Comparison of ENCODE assay signal across 20 cellular contexts in the genomic region with DNA sequence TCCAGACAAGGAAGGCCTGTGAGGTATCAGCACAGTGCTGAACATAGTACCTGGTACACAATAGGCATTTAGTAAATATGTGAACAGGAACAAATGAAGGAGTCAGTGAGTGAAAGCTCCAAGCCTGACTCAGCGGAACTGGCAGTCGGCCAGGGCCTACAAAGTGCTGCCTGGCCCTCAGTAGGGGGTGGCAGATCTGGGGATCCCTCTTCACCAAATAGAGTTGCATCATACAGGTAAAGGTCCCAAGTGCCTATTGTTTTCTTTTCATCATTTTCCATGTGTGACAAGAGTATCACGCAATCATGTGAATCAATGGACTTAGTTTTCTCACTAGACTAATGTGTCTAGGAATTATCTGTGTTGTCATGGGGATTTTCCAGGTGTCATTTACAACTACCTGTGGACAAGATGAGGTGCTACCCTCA. TPM values are rescaled to one million over a fixed set of nuclear protein-coding genes. Genes with fewer than 3 reads are reported as not detected.
DNase-seq lines count a peak whose midpoint lies in the region; ATAC-seq and TF ChIP-seq lines count a peak whose summit lies in the region.
"Had no signal": no experiment of that assay in that cellular context is flagged by ENCODE, and none has a peak within 500 bp of the region (broad histone marks: within the 10 kb centered on the region; RNA-seq: fewer than 3 reads in every experiment).

No MANE protein-coding gene starts in this region.

- H3K4me3 ChIP-seq in body of pancreas: no peak overlapping the region
- H3K4me3 ChIP-seq in lower lobe of right lung: no peak overlapping the region
- H3K4me3 ChIP-seq: left ventricle myocardium inferior, vagina had no signal

- H3K36me3 ChIP-seq in body of pancreas (replicated peaks in 1 of 2; ENCODE audit: insufficient read depth in 1 of 2, low read depth in 2 of 2) (no peaks in the 10 kb centered on the region), lower lobe of right lung (no peaks in the 10 kb centered on the region)
- H3K36me3 ChIP-seq: left ventricle myocardium inferior, vagina had no signal

- intact Hi-C loops in body of pancreas (cut with DNase I): no loop called here
- intact Hi-C loops in lower lobe of right lung (cut with DNase I): no loop called here

- H3K4me1 ChIP-seq in body of pancreas (no peaks in the 10 kb centered on the region), lower lobe of right lung (no peaks in the 10 kb centered on the region)
- H3K4me1 ChIP-seq: left ventricle myocardium inferior, vagina had no signal

- in situ Hi-C loops in ACHN (cut with HindIII; ENCODE audit: low pct_ligation_motif_present, low pct_unique_long_range_greater_than_20kb, low sequenced_read_pairs): no loop called here

- DNase-seq in ACHN (peak; percentile 0), HT1080 (ENCODE audit: low read depth) (peak; percentile 38), body of pancreas (peak; percentile 7 to 35 (median 15)), lower lobe of right lung (no peak), HCEC 1CT (no peak), activated gamma-delta T cell treated with Interleukin-2 at 50 U/mL for 16 hours (no peak), OCI-M2 (lab: John Stamatoyannopoulos, UW; ENCODE audit: unreplicated experiment) (no peak), NCI-H1694 treated with DMSO at 0.1 percent for 48 hours (lab: John Stamatoyannopoulos, UW) (no peak)
- DNase-seq: activated CD8-positive, alpha-beta memory T cell treated with anti-CD3 and anti-CD28 coated beads, Interleukin-2, amount 50 U/mL, for 48 hours; left ventricle myocardium inferior; naive thymus-derived CD8-positive, alpha-beta T cell; NCI-H187; RPMI8226; stimulated activated CD4-positive, alpha-beta T cell treated with anti-CD3 and anti-CD28 coated beads, Interleukin-15, amount 100 ng/mL, for 24 hours; stimulated activated naive CD8-positive, alpha-beta T cell treated with anti-CD3 and anti-CD28 coated beads, Interleukin-15, amount 100 ng/mL, for 72 hours; T-cell had no signal

- H3K27me3 ChIP-seq in body of pancreas (no peaks in the 10 kb centered on the region), lower lobe of right lung (ENCODE audit: low read depth) (no peaks in the 10 kb centered on the region)
- H3K27me3 ChIP-seq: vagina had no signal

- H3K9me3 ChIP-seq in body of pancreas (no peaks in the 10 kb centered on the region), lower lobe of right lung (no peaks in the 10 kb centered on the region)
- H3K9me3 ChIP-seq: vagina had no signal

- TF ChIP-seq CTCF in body of pancreas (IDR thresholded peaks at IDR 0.05) (no peak), lower lobe of right lung (IDR thresholded peaks at IDR 0.05) (no peak)

- no peak for ATAC-seq in body of pancreas
- peak; percentile 29 to 50 for ATAC-seq in lower lobe of right lung
- ATAC-seq: activated CD4-positive, CD25-positive, alpha-beta regulatory T cell treated with anti-CD3 and anti-CD28 coated beads, Interleukin-2, amount 50 U/mL, for 24 hours; naive thymus-derived CD8-positive, alpha-beta T cell; stimulated activated naive CD8-positive, alpha-beta T cell treated with anti-CD3 and anti-CD28 coated beads, Interleukin-15, amount 100 ng/mL, for 72 hours; T-cell had no signal

- WGBS in body of pancreas, 2 donors: 54 to 55% methylated on average over 3 of the region's 3 CpGs

- H3K27ac ChIP-seq in body of pancreas (no peak overlapping the region), lower lobe of right lung (no peak overlapping the region)
- H3K27ac ChIP-seq: left ventricle myocardium inferior, vagina had no signal

- no peak for TF ChIP-seq POLR2A in body of pancreas (IDR thresholded peaks at IDR 0.05)

RNA-seq across cellular contexts. Expression of gene CYP2B6, which starts 9.2 kb away (rescaled TPM):
- total RNA-seq in HT1080 (2014; rRNA removed; shearing (Covaris generic)): not detected in 2 replicates
- polyA plus RNA-seq in HT1080 (2015; cell fraction: cytosol; rRNA removed): not detected in 2 replicates
- not detected in 2 replicates for polyA plus RNA-seq in HT1080 (2015; cell fraction: nucleus; rRNA removed)
- total RNA-seq in body of pancreas: not detected
- 1.9 TPM for total RNA-seq in lower lobe of right lung
- total RNA-seq: fibroblast of lung; left ventricle myocardium inferior; naive thymus-derived CD8-positive, alpha-beta T cell; pulmonary artery endothelial cell; vagina had no signal
- polyA plus RNA-seq: fibroblast of lung; naive thymus-derived CD8-positive, alpha-beta T cell had no signal

Comparison
In these comparisons a context has a peak if more than half of its experiments do, and no peak if none do; other contexts are left out.
1. DNase-seq: peak in ACHN (single experiment), HT1080 (single experiment) and body of pancreas (4 of 4); none in lower lobe of right lung (single experiment), HCEC 1CT (single experiment), activated gamma-delta T cell treated with Interleukin-2 at 50 U/mL for 16 hours (single experiment), OCI-M2 (single experiment) and NCI-H1694 treated with DMSO at 0.1 percent for 48 hours (single experiment).